ENCODE assay signal across 26 cellular contexts in the genomic region with DNA sequence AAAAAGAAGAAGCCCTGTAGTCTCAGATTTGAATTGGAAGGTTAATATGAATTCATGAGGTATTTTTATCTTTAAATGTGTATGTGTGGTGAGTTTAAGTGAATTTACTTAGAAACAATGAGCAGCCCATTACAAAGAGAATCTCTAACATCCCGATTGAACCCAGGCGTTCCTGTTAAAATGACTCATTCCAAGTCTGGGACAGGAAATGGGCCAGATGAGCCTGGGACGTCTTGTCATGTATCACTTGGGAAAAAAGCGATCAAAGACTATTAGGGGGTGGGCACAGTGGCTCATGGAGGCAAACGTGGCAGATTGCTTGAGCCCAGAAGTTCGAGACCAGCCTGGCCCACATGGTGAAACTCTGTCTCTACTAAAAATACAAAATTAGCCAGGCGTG.
DNase-seq lines count a peak whose midpoint lies in the region; ATAC-seq and TF ChIP-seq lines count a peak whose summit lies in the region.
"Had no signal": no experiment of that assay in that cellular context is flagged by ENCODE, and none has a peak within 500 bp of the region (broad histone marks: within the 10 kb centered on the region; RNA-seq: fewer than 3 reads in every experiment).

No MANE protein-coding gene starts in this region.

- TF ChIP-seq CTCF in AG10803 (conservative IDR thresholded peaks at IDR 0.05; ENCODE audit: low read length) (no peak), gastrocnemius medialis (IDR thresholded peaks at IDR 0.05 in 4 of 5, conservative IDR thresholded peaks at IDR 0.05 in 1 of 5) (no peak), neural progenitor cell (IDR thresholded peaks at IDR 0.05) (no peak)

- H2AFZ ChIP-seq in neural progenitor cell (replicated peaks): no peak overlapping the region
- H2AFZ ChIP-seq: PC-9 had no signal

- peaks cover 8% of the 10 kb centered on the region for H3K4me1 Mint-ChIP-seq in neural progenitor cell
- no peaks in the 10 kb centered on the region for H3K4me1 Mint-ChIP-seq in activated CD8-positive, alpha-beta T cell treated with anti-CD3 and anti-CD28 coated beads, Interleukin-2, amount 10 ng/mL, durations not matched to agents 7 days and 5 days (ENCODE audit: low read depth)
- H3K4me1 Mint-ChIP-seq in naive thymus-derived CD8-positive, alpha-beta T cell: no peaks in the 10 kb centered on the region

- H3F3A ChIP-seq in neural progenitor cell (ENCODE audit: low read depth): peaks cover 6% of the 10 kb centered on the region

- H3K9me3 ChIP-seq in gastrocnemius medialis: no peaks in the 10 kb centered on the region
- no peaks in the 10 kb centered on the region for H3K9me3 ChIP-seq in neural progenitor cell (ENCODE audit: low read depth)
- H3K9me3 ChIP-seq: MG63 had no signal

- H3K27me3 ChIP-seq in gastrocnemius medialis (no peaks in the 10 kb centered on the region), neural progenitor cell (no peaks in the 10 kb centered on the region)
- H3K27me3 ChIP-seq: MG63 had no signal

- no peak overlapping the region for H3K27ac Mint-ChIP-seq in neural progenitor cell
- H3K27ac Mint-ChIP-seq in activated CD8-positive, alpha-beta T cell treated with anti-CD3 and anti-CD28 coated beads, Interleukin-2, amount 10 ng/mL, durations not matched to agents 7 days and 5 days: no peak overlapping the region
- H3K27ac Mint-ChIP-seq in naive thymus-derived CD8-positive, alpha-beta T cell: peak overlapping the region in 1 of 10 donors; percentile 2
- H3K27ac Mint-ChIP-seq: CD8-positive, alpha-beta T cell had no signal

- peaks cover 10% of the 10 kb centered on the region for H3K36me3 Mint-ChIP-seq in neural progenitor cell
- peaks cover 36% of the 10 kb centered on the region for H3K36me3 Mint-ChIP-seq in activated CD8-positive, alpha-beta T cell treated with anti-CD3 and anti-CD28 coated beads, Interleukin-2, amount 10 ng/mL, durations not matched to agents 7 days and 5 days (ENCODE audit: low read depth)
- H3K36me3 Mint-ChIP-seq in naive thymus-derived CD8-positive, alpha-beta T cell: peaks cover 0 to 11% (median 7%) of the 10 kb centered on the region in 3 donors

- intact Hi-C loops in gastrocnemius medialis (cut with DNase I; ENCODE audit: low total_unique reads): no loop called here

- H3K4me1 ChIP-seq in gastrocnemius medialis (peaks cover 4 to 25% of the 10 kb centered on the region in 2 donors), neural progenitor cell (no peaks in the 10 kb centered on the region)

- no peak overlapping the region for H3K4me3 Mint-ChIP-seq in neural progenitor cell
- no peak overlapping the region for H3K4me3 Mint-ChIP-seq in activated CD8-positive, alpha-beta T cell treated with anti-CD3 and anti-CD28 coated beads, Interleukin-2, amount 10 ng/mL, durations not matched to agents 7 days and 5 days
- no peak overlapping the region for H3K4me3 Mint-ChIP-seq in naive thymus-derived CD8-positive, alpha-beta T cell
- H3K4me3 Mint-ChIP-seq: CD8-positive, alpha-beta T cell had no signal

- peak overlapping the region in 3 of 4 donors; percentile 54 to 77 (median 64) for H3K27ac ChIP-seq in gastrocnemius medialis
- H3K27ac ChIP-seq in neural progenitor cell: no peak overlapping the region
- H3K27ac ChIP-seq: PC-9, RWPE1 had no signal

- H3K9me3 Mint-ChIP-seq in neural progenitor cell: peaks cover 3% of the 10 kb centered on the region
- peaks cover 12% of the 10 kb centered on the region for H3K9me3 Mint-ChIP-seq in activated CD8-positive, alpha-beta T cell treated with anti-CD3 and anti-CD28 coated beads, Interleukin-2, amount 10 ng/mL, durations not matched to agents 7 days and 5 days (ENCODE audit: insufficient read depth)
- peaks cover 0 to 5% (median 0%) of the 10 kb centered on the region in 9 donors for H3K9me3 Mint-ChIP-seq in naive thymus-derived CD8-positive, alpha-beta T cell

- H3K27me3 Mint-ChIP-seq in neural progenitor cell (ENCODE audit: insufficient read depth, low read depth): no peaks in the 10 kb centered on the region
- no peaks in the 10 kb centered on the region for H3K27me3 Mint-ChIP-seq in activated CD8-positive, alpha-beta T cell treated with anti-CD3 and anti-CD28 coated beads, Interleukin-2, amount 10 ng/mL, durations not matched to agents 7 days and 5 days (ENCODE audit: low read depth)
- no peaks in the 10 kb centered on the region for H3K27me3 Mint-ChIP-seq in naive thymus-derived CD8-positive, alpha-beta T cell

- H3K9ac ChIP-seq in neural progenitor cell: no peak overlapping the region

- H4K20me1 ChIP-seq in neural progenitor cell (ENCODE audit: low read depth): no peaks in the 10 kb centered on the region

- in situ Hi-C loops in gastrocnemius medialis (cut with MboI; ENCODE audit: low sequenced_read_pairs in 4 of 4): no loop called here

- peaks cover 0 to 13% of the 10 kb centered on the region in 2 donors for H3K36me3 ChIP-seq in gastrocnemius medialis
- H3K36me3 ChIP-seq in neural progenitor cell: no peaks in the 10 kb centered on the region

- H3K4me3 ChIP-seq in AG10803 (ENCODE audit: low read length) (no peak overlapping the region), gastrocnemius medialis (no peak overlapping the region), neural progenitor cell (no peak overlapping the region)
- H3K4me3 ChIP-seq: MG63, PC-9, SK-N-MC had no signal

- POLR2A ChIA-PET in activated CD8-positive, alpha-beta T cell treated with anti-CD3 and anti-CD28 coated beads, Interleukin-2, amount 10 ng/mL, durations not matched to agents 7 days and 5 days (lab: Charles Lee): no interaction called here
- POLR2A ChIA-PET in naive thymus-derived CD8-positive, alpha-beta T cell (lab: Charles Lee): no interaction called here

- TF ChIP-seq POLR2A in gastrocnemius medialis (IDR thresholded peaks at IDR 0.05): no peak

- DNase-seq in AG10803 (ENCODE audit: low read depth): peak; percentile 60
- DNase-seq in GM04504 (ENCODE audit: low read depth): peak; percentile 48
- peak; percentile 15 for DNase-seq in iris pigment epithelial cell (ENCODE audit: low read depth)
- no peak for DNase-seq in gastrocnemius medialis
- DNase-seq in NCI-H2029 (lab: John Stamatoyannopoulos, UW): no peak
- no peak for DNase-seq in neural progenitor cell (ENCODE audit: low spot score)
- no peak for DNase-seq in activated CD8-positive, alpha-beta T cell treated with anti-CD3 and anti-CD28 coated beads, Interleukin-2, amount 10 ng/mL, durations not matched to agents 7 days and 5 days
- DNase-seq in naive thymus-derived CD8-positive, alpha-beta T cell: no peak
- DNase-seq: AML-193; C1 segment of cervical spinal cord; Calu3; CD8-positive, alpha-beta T cell; DMS153; GDM1; Kasumi-1; MG63; NCI-H1092 treated with DMSO at 0.1 percent for 48 hours; NCI-H1436 treated with DMSO at 0.1 percent for 48 hours; NCI-H1930; NCI-H226; NCI-H510A treated with DMSO at 0.1 percent for 48 hours; NCI-H748 treated with DMSO at 0.1 percent for 48 hours; PC-9; SHP77 treated with DMSO at 0.1 percent for 48 hours had no signal

- no peak for ATAC-seq in gastrocnemius medialis
- ATAC-seq in activated CD8-positive, alpha-beta T cell treated with anti-CD3 and anti-CD28 coated beads, Interleukin-2, amount 10 ng/mL, durations not matched to agents 7 days and 5 days: no peak
- no peak for ATAC-seq in naive thymus-derived CD8-positive, alpha-beta T cell
- ATAC-seq: CD8-positive, alpha-beta T cell had no signal

- H3K79me2 ChIP-seq in neural progenitor cell (ENCODE audit: low read depth): no peaks in the 10 kb centered on the region

- CTCF ChIA-PET in activated CD8-positive, alpha-beta T cell treated with anti-CD3 and anti-CD28 coated beads, Interleukin-2, amount 10 ng/mL, durations not matched to agents 7 days and 5 days (lab: Charles Lee): no interaction called here

- no peak overlapping the region for H3K4me2 ChIP-seq in neural progenitor cell
- H3K4me2 ChIP-seq: PC-9 had no signal

Comparison
In these comparisons a context has a peak if more than half of its experiments do, and no peak if none do; other contexts are left out.
1. DNase-seq: peak in AG10803 (single experiment), GM04504 (single experiment) and iris pigment epithelial cell (single experiment); none in gastrocnemius medialis (0 of 2), NCI-H2029 (single experiment), neural progenitor cell (single experiment), activated CD8-positive, alpha-beta T cell treated with anti-CD3 and anti-CD28 coated beads, Interleukin-2, amount 10 ng/mL, durations not matched to agents 7 days and 5 days (single experiment) and naive thymus-derived CD8-positive, alpha-beta T cell (0 of 10).